ENCODE assay signal across 14 cellular contexts in the genomic region with DNA sequence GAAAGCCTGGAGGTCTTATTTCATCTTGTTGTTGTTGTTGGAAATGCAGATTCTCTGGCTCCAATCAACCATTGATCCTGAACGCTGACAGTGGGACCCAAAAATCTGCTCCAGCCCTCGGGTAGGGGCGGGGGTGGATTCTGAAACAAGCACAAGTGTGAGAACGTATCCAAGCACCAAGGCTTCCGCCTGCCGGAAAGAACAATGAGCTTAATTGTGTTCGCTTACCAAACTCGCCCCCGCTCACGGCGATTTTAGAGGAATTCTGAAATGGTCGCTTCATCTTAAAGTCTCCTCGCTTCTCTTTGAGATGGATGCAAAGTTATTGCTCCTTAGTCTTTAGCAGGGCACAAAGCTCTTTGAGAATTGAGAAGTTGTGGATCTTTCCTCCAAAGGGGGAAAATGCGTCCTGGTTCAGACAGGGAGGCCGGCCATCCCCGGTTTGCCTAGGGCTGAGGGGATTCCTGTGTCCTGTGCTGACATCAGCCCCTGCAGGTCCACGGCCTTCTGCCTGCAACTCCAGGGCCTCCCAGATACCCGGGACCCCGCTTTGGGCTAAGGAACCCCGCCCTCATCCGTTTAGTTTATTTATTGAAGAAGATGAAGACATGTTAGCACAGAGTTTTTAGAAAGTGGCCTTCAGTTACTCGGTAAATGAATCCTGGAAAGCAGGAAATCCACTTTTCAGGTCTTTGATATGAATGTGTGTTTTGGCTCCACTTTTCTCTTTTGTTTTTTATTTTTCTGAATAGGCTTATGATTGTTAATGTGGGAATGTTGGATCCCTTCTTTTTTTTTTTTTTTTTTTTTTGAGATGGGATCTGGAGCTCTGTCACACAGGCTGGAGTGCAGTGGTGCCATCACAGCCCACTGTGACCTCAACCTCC.
DNase-seq lines count a peak whose midpoint lies in the region; ATAC-seq, FAIRE-seq and TF ChIP-seq lines count a peak whose summit lies in the region.
"Had no signal": no experiment of that assay in that cellular context is flagged by ENCODE, and none has a peak within 500 bp of the region (broad histone marks: within the 10 kb centered on the region; RNA-seq: fewer than 3 reads in every experiment).

No MANE protein-coding gene starts in this region.

- BruUV-seq in GM12878 (replicated peaks; lab: Mats Ljungman, UMichigan): no TSS peak
- BruUV-seq in OCI-LY7 (replicated peaks; lab: Mats Ljungman, UMichigan): no TSS peak

- TF ChIP-seq POLR2A in GM12878 (IDR thresholded peaks at IDR 0.05; ENCODE audit: low read depth, low read length): no peak

- H3K9me3 Mint-ChIP-seq in stimulated activated naive CD8-positive, alpha-beta T cell treated with anti-CD3 and anti-CD28 coated beads, Interleukin-15, amount 100 ng/mL, for 72 hours: no peaks in the 10 kb centered on the region
- H3K9me3 Mint-ChIP-seq: memory B cell had no signal

- RAD21 ChIA-PET in GM12878 (lab: Charles Lee; ENCODE audit: unreplicated experiment): interaction anchor here (0.8 to 1.5 kb wide), 4 partner anchors 8 to 27 kb away, joined by 3 to 8 read pairs (median 3); no protein-coding TSS in a partner anchor

- no peak for TF ChIP-seq RAD21 in GM12878 (IDR thresholded peaks at IDR 0.05; ENCODE audit: insufficient read depth, low read depth, low read length)

- in situ Hi-C loops in GM12878 (cut with MboI): no loop called here

- H3K9ac ChIP-seq in BLaER1 (peak overlapping the region; percentile 43; the same call in 1 of the 2 replicates), GM12878 (ENCODE audit: control insufficient read depth, insufficient read depth, low read length) (no peak overlapping the region)

- H3K9me2 ChIP-seq in OCI-LY7 (ENCODE audit: insufficient read depth, low read length): no peaks in the 10 kb centered on the region

- POLR2A ChIA-PET in GM12878 (lab: Charles Lee) (interaction anchor here (0.6 to 0.8 kb wide), 2 partner anchors 21 to 128 kb away, joined by 3 to 4 read pairs; no protein-coding TSS in a partner anchor), OCI-LY7 (lab: Charles Lee) (interaction anchor here (0.6 to 1.3 kb wide), 4 partner anchors 10 to 210 kb away, joined by 3 to 10 read pairs (median 4); no protein-coding TSS in a partner anchor)

- H2AFZ ChIP-seq in GM12878 (ENCODE audit: control insufficient read depth, low read depth, low read length) (no peak overlapping the region), osteoblast (ENCODE audit: low read length) (no peak overlapping the region), OCI-LY7 (ENCODE audit: low read length) (no peak overlapping the region)

- H3K36me3 ChIP-seq in BLaER1: no peaks in the 10 kb centered on the region
- H3K36me3 ChIP-seq in GM12878 (ENCODE audit: control insufficient read depth in 2 of 2, insufficient read depth in 2 of 2, low read length in 1 of 2): no peaks in the 10 kb centered on the region
- H3K36me3 ChIP-seq in heart right ventricle: peaks cover 0 to 75% (median 3%) of the 10 kb centered on the region in 9 donors
- no peaks in the 10 kb centered on the region for H3K36me3 ChIP-seq in osteoblast (ENCODE audit: insufficient read depth, low read length)
- H3K36me3 ChIP-seq in OCI-LY7 (ENCODE audit: insufficient read depth, low read length): no peaks in the 10 kb centered on the region
- H3K36me3 ChIP-seq: SJSA1 had no signal

- intact Hi-C loops in GM12878 (cut with micrococcal nuclease; ENCODE audit: unreplicated experiment): no loop called here
- intact Hi-C loops in heart right ventricle (cut with DNase I): no loop called here
- intact Hi-C loops in OCI-LY7 (cut with micrococcal nuclease; ENCODE audit: unreplicated experiment): no loop called here

- no peak for FAIRE-seq in GM12878 (lab: Jason Lieb, UNC)

- 20% methylated on average over 22 of the region's 22 CpGs for WGBS in GM12878 (ENCODE audit: insufficient coverage, insufficient replicate concordance, low lambda C conversion rate, missing lambda C conversion rate)
- WGBS in heart right ventricle, 2 donors: 46 to 58% methylated on average over 22 of the region's 22 CpGs

- DNase-seq in GM12878 (ENCODE audit: low read depth, low spot score) (no peak), heart right ventricle (peak in 1 of 2 donors; percentile 53), osteoblast (ENCODE audit: insufficient read length, low spot score, missing footprints) (peak; percentile 30), OCI-LY7 (ENCODE audit: low spot score) (no peak), NCI-H748 (lab: John Stamatoyannopoulos, UW; ENCODE audit: unreplicated experiment) (no peak)
- no peak for DNase-seq in stimulated activated naive CD4-positive, alpha-beta T cell (lab: John Stamatoyannopoulos, UW)
- no peak for DNase-seq in stimulated activated naive CD8-positive, alpha-beta T cell treated with anti-CD3 and anti-CD28 coated beads, Interleukin-15, amount 100 ng/mL, for 72 hours
- DNase-seq: activated CD4-positive, alpha-beta T cell treated with anti-CD3 and anti-CD28 coated beads for 1 hour; activated naive CD4-positive, alpha-beta T cell treated with anti-CD3 and anti-CD28 coated beads, Interleukin-2, amount 50 U/mL, for 16 hours; NCI-H446; stimulated activated naive CD4-positive, alpha-beta T cell treated with Interleukin-2 at 50 U/mL for 16 hours had no signal

- peak overlapping the region; percentile 87 for H3K4me2 ChIP-seq in BLaER1
- no peak overlapping the region for H3K4me2 ChIP-seq in GM12878 (ENCODE audit: control insufficient read depth, insufficient read depth)
- no peak overlapping the region for H3K4me2 ChIP-seq in osteoblast (ENCODE audit: insufficient read depth, low read length)
- no peak overlapping the region for H3K4me2 ChIP-seq in OCI-LY7 (ENCODE audit: low read length)

- ATAC-seq in GM12878 (no peak), heart right ventricle (peak in 7 of 8 donors; percentile 36 to 77 (median 58))
- no peak for ATAC-seq in stimulated activated naive CD8-positive, alpha-beta T cell treated with anti-CD3 and anti-CD28 coated beads, Interleukin-15, amount 100 ng/mL, for 72 hours

- CTCF ChIA-PET in GM12878 (lab: Yijun Ruan, JAX) (interaction anchor here (0.6 to 1.3 kb wide), 8 partner anchors 10 to 379 kb away, joined by 3 to 5 read pairs (median 3); no protein-coding TSS in a partner anchor), OCI-LY7 (lab: Charles Lee; ENCODE audit: unreplicated experiment) (no interaction called here)

- H3K4me3 ChIP-seq in BLaER1: peak overlapping the region; percentile 39
- H3K4me3 ChIP-seq in GM12878: no peak overlapping the region
- H3K4me3 ChIP-seq in heart right ventricle: peak overlapping the region in 4 of 10 donors; percentile 13 to 30 (median 20)
- H3K4me3 ChIP-seq in osteoblast (ENCODE audit: insufficient read depth, low read length): no peak overlapping the region
- no peak overlapping the region for H3K4me3 ChIP-seq in OCI-LY7 (ENCODE audit: low read depth, low read length, poor library complexity, severe bottlenecking)
- H3K4me3 ChIP-seq: SJSA1 had no signal

- H3K27ac ChIP-seq in BLaER1: peak overlapping the region; percentile 60
- H3K27ac ChIP-seq in GM12878 (ENCODE audit: control insufficient read depth, insufficient read depth): no peak overlapping the region
- H3K27ac ChIP-seq in heart right ventricle: peak overlapping the region; percentile 18 to 86 (median 51)
- H3K27ac ChIP-seq in osteoblast (ENCODE audit: low read depth, low read length): no peak overlapping the region
- H3K27ac ChIP-seq in OCI-LY7 (ENCODE audit: low read depth, low read length, poor library complexity, severe bottlenecking): no peak overlapping the region
- H3K27ac ChIP-seq: SJSA1 had no signal

- no peak overlapping the region for H3K27ac Mint-ChIP-seq in stimulated activated naive CD8-positive, alpha-beta T cell treated with anti-CD3 and anti-CD28 coated beads, Interleukin-15, amount 100 ng/mL, for 72 hours
- H3K27ac Mint-ChIP-seq: memory B cell had no signal

- H3K27me3 ChIP-seq in BLaER1 (no peaks in the 10 kb centered on the region), GM12878 (replicated peaks in 1 of 2; ENCODE audit: control insufficient read depth in 2 of 2, insufficient read depth in 2 of 2, low read length in 1 of 2) (peaks cover 0 to 2% of the 10 kb centered on the region in 2 experiments; a peak in 3 of 4 replicates), heart right ventricle (peaks cover 0 to 12% (median 6%) of the 10 kb centered on the region in 7 donors), osteoblast (ENCODE audit: insufficient read depth, low read length) (no peaks in the 10 kb centered on the region)
- H3K27me3 ChIP-seq: SJSA1 had no signal

- H3K4me1 ChIP-seq in BLaER1: peaks cover 67% of the 10 kb centered on the region
- H3K4me1 ChIP-seq in GM12878 (ENCODE audit: control insufficient read depth, insufficient read depth, low read length): no peaks in the 10 kb centered on the region
- peaks cover 0 to 41% (median 29%) of the 10 kb centered on the region in 9 donors for H3K4me1 ChIP-seq in heart right ventricle
- H3K4me1 ChIP-seq in osteoblast (ENCODE audit: insufficient read depth, low read length): peaks cover 7% of the 10 kb centered on the region
- peaks cover 34% of the 10 kb centered on the region for H3K4me1 ChIP-seq in OCI-LY7 (ENCODE audit: insufficient read depth, low read length, poor library complexity, severe bottlenecking)

- TF ChIP-seq EP300 in GM12878 (IDR thresholded peaks at IDR 0.05; ENCODE audit: borderline replicate concordance in 1 of 2, control insufficient read depth in 1 of 2, low read depth in 2 of 2, low read length in 2 of 2): no peak

- H3K9me3 ChIP-seq in BLaER1 (no peaks in the 10 kb centered on the region), GM12878 (replicated peaks; ENCODE audit: control insufficient read depth, insufficient read depth, low read length) (no peaks in the 10 kb centered on the region), heart right ventricle (no peaks in the 10 kb centered on the region), osteoblast (ENCODE audit: low read depth, low read length) (no peaks in the 10 kb centered on the region), OCI-LY7 (ENCODE audit: low read length) (no peaks in the 10 kb centered on the region)
- H3K9me3 ChIP-seq: SJSA1 had no signal

- peaks cover 45% of the 10 kb centered on the region for H3K27me3 Mint-ChIP-seq in stimulated activated naive CD8-positive, alpha-beta T cell treated with anti-CD3 and anti-CD28 coated beads, Interleukin-15, amount 100 ng/mL, for 72 hours

- SMC1A ChIA-PET in GM12878 (lab: Charles Lee; ENCODE audit: uncharacterized antibody, unreplicated experiment): interaction anchor here (0.6 to 3.4 kb wide), 5 partner anchors 11 to 85 kb away, joined by 3 to 19 read pairs (median 5); no protein-coding TSS in a partner anchor

- H3K4me1 Mint-ChIP-seq in stimulated activated naive CD8-positive, alpha-beta T cell treated with anti-CD3 and anti-CD28 coated beads, Interleukin-15, amount 100 ng/mL, for 72 hours: peaks cover 9% of the 10 kb centered on the region

- no peak overlapping the region for H3K4me3 Mint-ChIP-seq in stimulated activated naive CD8-positive, alpha-beta T cell treated with anti-CD3 and anti-CD28 coated beads, Interleukin-15, amount 100 ng/mL, for 72 hours
- H3K4me3 Mint-ChIP-seq: memory B cell had no signal

- no peaks in the 10 kb centered on the region for H3K79me2 ChIP-seq in GM12878 (ENCODE audit: control insufficient read depth, insufficient read depth, low read length)
- no peaks in the 10 kb centered on the region for H3K79me2 ChIP-seq in osteoblast (ENCODE audit: insufficient read depth, low read length)
- H3K79me2 ChIP-seq in OCI-LY7 (ENCODE audit: insufficient read depth, low read depth, low read length): no peaks in the 10 kb centered on the region

- TF ChIP-seq CTCF in GM12878 (IDR thresholded peaks at IDR 0.05 in 2 of 3, conservative IDR thresholded peaks at IDR 0.05 in 1 of 3; ENCODE audit: control insufficient read depth in 2 of 3, extremely low read depth in 1 of 3, insufficient read depth in 1 of 3, low read depth in 3 of 3, low read length in 3 of 3): no peak
- TF ChIP-seq CTCF in heart right ventricle (IDR thresholded peaks at IDR 0.05): no peak
- no peak for TF ChIP-seq CTCF in osteoblast (IDR thresholded peaks at IDR 0.05; ENCODE audit: extremely low read depth, low read depth, low read length)
- no peak for TF ChIP-seq CTCF in OCI-LY7 (conservative IDR thresholded peaks at IDR 0.05; ENCODE audit: low read length)

- H4K20me1 ChIP-seq in BLaER1 (no peaks in the 10 kb centered on the region), GM12878 (ENCODE audit: control insufficient read depth, insufficient read depth) (no peaks in the 10 kb centered on the region), osteoblast (ENCODE audit: insufficient read depth, low read length) (no peaks in the 10 kb centered on the region), OCI-LY7 (ENCODE audit: insufficient read depth, low read length) (no peaks in the 10 kb centered on the region)

Comparison
In these comparisons a context has a peak if more than half of its experiments do, and no peak if none do; other contexts are left out.
1. H3K27ac ChIP-seq: peak in BLaER1 (single experiment) and heart right ventricle (10 of 10); none in GM12878 (single experiment), osteoblast (single experiment) and OCI-LY7 (single experiment).
2. ATAC-seq: peak in heart right ventricle (7 of 8); none in GM12878 (single experiment) and stimulated activated naive CD8-positive, alpha-beta T cell treated with anti-CD3 and anti-CD28 coated beads, Interleukin-15, amount 100 ng/mL, for 72 hours (single experiment).